Comparison of ENCODE assay signal across 20 cellular contexts in genomic region chr1:13494025-13494424, GRCh38. TPM values are rescaled to one million over a fixed set of nuclear protein-coding genes. Genes with fewer than 3 reads are reported as not detected.
DNase-seq lines count a peak whose midpoint lies in the region; ATAC-seq and TF ChIP-seq lines count a peak whose summit lies in the region.
"Had no signal": no experiment of that assay in that cellular context is flagged by ENCODE, and none has a peak within 500 bp of the region (broad histone marks: within the 10 kb centered on the region; RNA-seq: fewer than 3 reads in every experiment).

No MANE protein-coding gene starts in this region.

- no peaks in the 10 kb centered on the region for H3K9me3 Mint-ChIP-seq in activated T-helper 17 cell treated with anti-CD3 and anti-CD28 coated beads, Interleukin-2, amount 50 U/mL, for 72 hours
- H3K9me3 Mint-ChIP-seq: central memory CD8-positive, alpha-beta T cell; natural killer cell treated with Interleukin-12 subunit alpha and Interleukin-12 subunit beta and Interleukin-15 and Interleukin-18, amount 100 ng/mL, for 72 hours had no signal

- DNase-seq in GF-D8 (lab: John Stamatoyannopoulos, UW) (peak; percentile 17), GM13977 (ENCODE audit: low spot score) (peak; percentile 58), DMS79 (lab: John Stamatoyannopoulos, UW) (no peak), islet precursor cell (no peak), T-helper 17 cell (no peak), COLO829 (ENCODE audit: low spot score) (no peak)
- DNase-seq: activated CD8-positive, alpha-beta memory T cell treated with anti-CD3 and anti-CD28 coated beads, Interleukin-2, amount 50 U/mL, for 4 hours; C1 segment of cervical spinal cord; NCI-H1436; NCI-H2227 treated with DMSO at 0.1 percent for 48 hours; PC-9; tibial artery had no signal

- TF ChIP-seq CTCF in GM13977 (IDR thresholded peaks at IDR 0.05; ENCODE audit: extremely low read depth, insufficient read depth, missing control alignments), result no peak

- no peak overlapping the region for H3K27ac Mint-ChIP-seq in activated T-helper 17 cell treated with anti-CD3 and anti-CD28 coated beads, Interleukin-2, amount 50 U/mL, for 72 hours
- H3K27ac Mint-ChIP-seq in T-helper 17 cell, result no peak overlapping the region
- H3K27ac Mint-ChIP-seq: natural killer cell treated with Interleukin-12 subunit alpha and Interleukin-12 subunit beta and Interleukin-15 and Interleukin-18, amount 100 ng/mL, for 72 hours had no signal

- no peaks in the 10 kb centered on the region for H3K36me3 Mint-ChIP-seq in activated T-helper 17 cell treated with anti-CD3 and anti-CD28 coated beads, Interleukin-2, amount 50 U/mL, for 72 hours (ENCODE audit: low read depth)
- peaks cover 6% of the 10 kb centered on the region for H3K36me3 Mint-ChIP-seq in T-helper 17 cell (ENCODE audit: low read depth)
- H3K36me3 Mint-ChIP-seq: natural killer cell treated with Interleukin-12 subunit alpha and Interleukin-12 subunit beta and Interleukin-15 and Interleukin-18, amount 100 ng/mL, for 72 hours had no signal

- H3K9me3 ChIP-seq in T-helper 17 cell (ENCODE audit: control insufficient read depth, low read length, poor library complexity, severe bottlenecking), result no peaks in the 10 kb centered on the region
- H3K9me3 ChIP-seq: gastroesophageal sphincter, tibial artery had no signal

- H3K4me1 Mint-ChIP-seq in activated T-helper 17 cell treated with anti-CD3 and anti-CD28 coated beads, Interleukin-2, amount 50 U/mL, for 72 hours, result no peaks in the 10 kb centered on the region
- no peaks in the 10 kb centered on the region for H3K4me1 Mint-ChIP-seq in T-helper 17 cell
- H3K4me1 Mint-ChIP-seq: central memory CD8-positive, alpha-beta T cell had no signal

- no peak overlapping the region for H3K4me3 Mint-ChIP-seq in activated T-helper 17 cell treated with anti-CD3 and anti-CD28 coated beads, Interleukin-2, amount 50 U/mL, for 72 hours
- H3K4me3 Mint-ChIP-seq in T-helper 17 cell, result no peak overlapping the region
- H3K4me3 Mint-ChIP-seq: central memory CD8-positive, alpha-beta T cell; natural killer cell treated with Interleukin-12 subunit alpha and Interleukin-12 subunit beta and Interleukin-15 and Interleukin-18, amount 100 ng/mL, for 72 hours had no signal

- in situ Hi-C loops in GM13977 (cut with MboI; ENCODE audit: low pct_unique_long_range_greater_than_20kb, low sequenced_read_pairs, unreplicated experiment), result no loop called here

- peaks cover 35% of the 10 kb centered on the region for H3K27me3 Mint-ChIP-seq in activated T-helper 17 cell treated with anti-CD3 and anti-CD28 coated beads, Interleukin-2, amount 50 U/mL, for 72 hours
- H3K27me3 Mint-ChIP-seq in T-helper 17 cell, result peaks cover 52% of the 10 kb centered on the region

- ATAC-seq in HG02798 (IDR thresholded peaks at IDR 0.05; ENCODE audit: poor library complexity, unreplicated experiment), result peak; percentile 44
- ATAC-seq in activated T-helper 17 cell treated with anti-CD3 and anti-CD28 coated beads, Interleukin-2, amount 50 U/mL, for 72 hours (replicated peaks), result peak; percentile 38
- ATAC-seq in T-helper 17 cell, result no peak
- ATAC-seq: gastroesophageal sphincter; K562; natural killer cell treated with Interleukin-12 subunit alpha and Interleukin-12 subunit beta and Interleukin-15 and Interleukin-18, amount 100 ng/mL, for 72 hours had no signal

RNA-seq across cellular contexts. Expression of gene LRRC38, which starts 19.8 kb away (rescaled TPM):
- total RNA-seq in activated T-helper 17 cell treated with anti-CD3 and anti-CD28 coated beads, Interleukin-2, amount 50 U/mL, for 72 hours, result not detected
- not detected for total RNA-seq in T-helper 17 cell
- total RNA-seq: Daoy; K562; lung; natural killer cell treated with Interleukin-12 subunit alpha and Interleukin-12 subunit beta and Interleukin-15 and Interleukin-18, amount 100 ng/mL, for 72 hours; PC-9 had no signal

Comparison
In these comparisons a context has a peak if more than half of its experiments do, and no peak if none do; other contexts are left out.
1. DNase-seq: peak in GF-D8 (single experiment) and GM13977 (single experiment); none in DMS79 (single experiment), islet precursor cell (single experiment), T-helper 17 cell (0 of 3) and COLO829 (single experiment).